In genomic region chr13:95050800-95051620, GRCh38 we compare ENCODE assay signal across 13 cellular contexts.
DNase-seq lines count a peak whose midpoint lies in the region; ATAC-seq lines count a peak whose summit lies in the region.
"Had no signal": no experiment of that assay in that cellular context is flagged by ENCODE, and none has a peak within 500 bp of the region (broad histone marks: within the 10 kb centered on the region; RNA-seq: fewer than 3 reads in every experiment).

No MANE protein-coding gene starts in this region.

- H3K27me3 Mint-ChIP-seq in activated T-cell treated with anti-CD3 and anti-CD28 coated beads, Interleukin-2, amount 50 U/mL, for 24 hours: no peaks in the 10 kb centered on the region
- H3K27me3 Mint-ChIP-seq: stimulated activated memory B cell treated with anti-CD40 and anti-IgM and Interleukin-4, amounts not matched to agents 10 μg/mL and 1 μg/mL and 100 μg/mL, for 72 hours had no signal

- H3K27me3 ChIP-seq in H7 (ENCODE audit: control insufficient read depth, insufficient read depth, low read length): no peaks in the 10 kb centered on the region

- peaks cover 22% of the 10 kb centered on the region for H3K4me1 Mint-ChIP-seq in activated T-cell treated with anti-CD3 and anti-CD28 coated beads, Interleukin-2, amount 50 U/mL, for 24 hours (ENCODE audit: low read depth)
- H3K4me1 Mint-ChIP-seq: GM23338; stimulated activated memory B cell treated with anti-CD40 and anti-IgM and Interleukin-4, amounts not matched to agents 10 μg/mL and 1 μg/mL and 100 μg/mL, for 72 hours had no signal

- peak overlapping the region; percentile 83 for H3K27ac Mint-ChIP-seq in activated T-cell treated with anti-CD3 and anti-CD28 coated beads, Interleukin-2, amount 50 U/mL, for 24 hours
- H3K27ac Mint-ChIP-seq: GM23338; stimulated activated memory B cell treated with anti-CD40 and anti-IgM and Interleukin-4, amounts not matched to agents 10 μg/mL and 1 μg/mL and 100 μg/mL, for 72 hours had no signal

- H3K36me3 ChIP-seq in H7 (replicated peaks; ENCODE audit: control insufficient read depth, insufficient read depth, low read length): no peaks in the 10 kb centered on the region

- peaks cover 57% of the 10 kb centered on the region for H3K36me3 Mint-ChIP-seq in activated T-cell treated with anti-CD3 and anti-CD28 coated beads, Interleukin-2, amount 50 U/mL, for 24 hours (ENCODE audit: low read depth)

- H3K9me3 Mint-ChIP-seq in activated T-cell treated with anti-CD3 and anti-CD28 coated beads, Interleukin-2, amount 50 U/mL, for 24 hours: no peaks in the 10 kb centered on the region
- H3K9me3 Mint-ChIP-seq: GM23338; stimulated activated memory B cell treated with anti-CD40 and anti-IgM and Interleukin-4, amounts not matched to agents 10 μg/mL and 1 μg/mL and 100 μg/mL, for 72 hours had no signal

- H3K4me3 ChIP-seq in H7 (ENCODE audit: insufficient read depth, low read depth, low read length): no peak overlapping the region
- H3K4me3 ChIP-seq: GM23338, SK-N-MC had no signal

- no peak overlapping the region for H3K4me3 Mint-ChIP-seq in activated T-cell treated with anti-CD3 and anti-CD28 coated beads, Interleukin-2, amount 50 U/mL, for 24 hours
- H3K4me3 Mint-ChIP-seq: GM23338; stimulated activated memory B cell treated with anti-CD40 and anti-IgM and Interleukin-4, amounts not matched to agents 10 μg/mL and 1 μg/mL and 100 μg/mL, for 72 hours had no signal

- DNase-seq in activated T-cell treated with anti-CD3 and anti-CD28 coated beads, Interleukin-2, amount 50 U/mL, for 24 hours: no peak
- DNase-seq in activated T-cell treated with anti-CD3 and anti-CD28 coated beads for 4 hours: no peak
- peak; percentile 39 for DNase-seq in stimulated activated CD8-positive, alpha-beta memory T cell treated with anti-CD3 and anti-CD28 coated beads, Interleukin-4, amount 100 ng/mL, for 48 hours
- no peak for DNase-seq in DMS153 treated with DMSO at 0.1 percent for 48 hours (lab: John Stamatoyannopoulos, UW; ENCODE audit: unreplicated experiment)
- no peak for DNase-seq in GM19238 (ENCODE audit: insufficient read length, low spot score)
- no peak for DNase-seq in H7
- DNase-seq: glutamatergic neuron, NCI-H2081 treated with DMSO at 0.1 percent for 48 hours had no signal

- ATAC-seq in GM21381 (IDR thresholded peaks at IDR 0.05; ENCODE audit: unreplicated experiment) (peak; percentile 68), HG03354 (IDR thresholded peaks at IDR 0.05; ENCODE audit: poor library complexity, severe bottlenecking, unreplicated experiment) (peak; percentile 60)
- ATAC-seq: GM23338; stimulated activated memory B cell treated with anti-CD40 and anti-IgM and Interleukin-4, amounts not matched to agents 10 μg/mL and 1 μg/mL and 100 μg/mL, for 72 hours had no signal
